In genomic region chr18:42168487-42168886, GRCh38 we compare ENCODE assay signal across 24 cellular contexts.
"Had no signal": no experiment of that assay in that cellular context is flagged by ENCODE, and none has a peak within 500 bp of the region (broad histone marks: within the 10 kb centered on the region; RNA-seq: fewer than 3 reads in every experiment).

No MANE protein-coding gene starts in this region.

- ATAC-seq: foreskin keratinocyte; gastroesophageal sphincter; heart left ventricle; left colon; left lobe of liver; lower lobe of right lung; naive thymus-derived CD4-positive, alpha-beta T cell had no signal

- DNase-seq: dermis blood vessel endothelial cell; dorsolateral prefrontal cortex; effector CD4-positive, alpha-beta T cell; effector memory CD4-positive, alpha-beta T cell; foreskin keratinocyte; heart left ventricle; hypothalamus; immature natural killer cell; kidney; kidney glomerular epithelial cell; left colon; left ventricle myocardium inferior; lower lobe of right lung; mesendoderm; midbrain; naive thymus-derived CD4-positive, alpha-beta T cell had no signal

- H3K27ac ChIP-seq: coronary artery, dorsolateral prefrontal cortex, esophagus muscularis mucosa, foreskin keratinocyte, gastroesophageal sphincter, heart left ventricle, hepatocyte, left ventricle myocardium inferior, lower lobe of right lung had no signal

- FAIRE-seq: colon, endothelial cell of umbilical vein, frontal cortex, kidney had no signal

- H3K36me3 ChIP-seq: esophagus muscularis mucosa, gastroesophageal sphincter, heart left ventricle, left ventricle myocardium inferior, lower lobe of right lung had no signal

- H3K27me3 ChIP-seq: dorsolateral prefrontal cortex, esophagus muscularis mucosa, foreskin keratinocyte, gastroesophageal sphincter, heart left ventricle, hepatocyte had no signal

- H3K4me1 ChIP-seq: esophagus muscularis mucosa, foreskin keratinocyte, gastroesophageal sphincter, heart left ventricle, lower lobe of right lung had no signal

- H3K4me3 ChIP-seq: coronary artery, dorsolateral prefrontal cortex, esophagus muscularis mucosa, gastroesophageal sphincter, heart left ventricle, hepatocyte, left ventricle myocardium inferior, lower lobe of right lung had no signal

- H3K9me3 ChIP-seq: esophagus muscularis mucosa, gastroesophageal sphincter, heart left ventricle, left ventricle myocardium inferior, lower lobe of right lung had no signal
